24 cellular contexts compared by ENCODE assay signal in genomic region chr2:191936882-191937405, GRCh38.
DNase-seq lines count a peak whose midpoint lies in the region; ATAC-seq, FAIRE-seq and TF ChIP-seq lines count a peak whose summit lies in the region.
"Had no signal": no experiment of that assay in that cellular context is flagged by ENCODE, and none has a peak within 500 bp of the region (broad histone marks: within the 10 kb centered on the region; RNA-seq: fewer than 3 reads in every experiment).

No MANE protein-coding gene starts in this region.

- intact Hi-C loops in lower lobe of right lung (cut with DNase I) = no loop called here

- no peaks in the 10 kb centered on the region for H3K4me1 ChIP-seq in lower lobe of right lung
- H3K4me1 ChIP-seq: Caco-2 had no signal

- peaks cover 23% of the 10 kb centered on the region for H3K27me3 Mint-ChIP-seq in activated T-cell treated with anti-CD3 and anti-CD28 coated beads, Interleukin-2, amount 50 U/mL, for 24 hours

- DNase-seq in NCI-H2029 treated with DMSO at 0.1 percent for 48 hours (lab: John Stamatoyannopoulos, UW) = peak; percentile 14
- DNase-seq in NCI-H2029 (lab: John Stamatoyannopoulos, UW) = no peak
- DNase-seq in NCI-H69 (lab: John Stamatoyannopoulos, UW) = peak; percentile 33
- DNase-seq in bronchial epithelial cell (ENCODE audit: low read depth) = peak; percentile 25
- no peak for DNase-seq in lower lobe of right lung
- no peak for DNase-seq in activated T-cell treated with anti-CD3 and anti-CD28 coated beads, Interleukin-2, amount 50 U/mL, for 48 hours
- no peak for DNase-seq in retina
- no peak for DNase-seq in activated T-cell treated with anti-CD3 and anti-CD28 coated beads, Interleukin-2, amount 50 U/mL, for 24 hours
- DNase-seq: 8988T; Caco-2; CD4-positive, alpha-beta memory T cell; DND-41; GOT3; KBM-7; NCI-H1092; NCI-H1436; NCI-H2227 treated with DMSO at 0.1 percent for 48 hours; NCI-H510A treated with DMSO at 0.1 percent for 48 hours; NK-92 treated with Interleukin-12 subunit alpha and Interleukin-12 subunit beta, amount 100 ng/mL, for 24 hours had no signal

- TF ChIP-seq CTCF in bronchial epithelial cell (IDR thresholded peaks at IDR 0.05; ENCODE audit: insufficient read depth, low read length, severe bottlenecking) = no peak
- no peak for TF ChIP-seq CTCF in lower lobe of right lung (IDR thresholded peaks at IDR 0.05)

- no peaks in the 10 kb centered on the region for H3K36me3 ChIP-seq in bronchial epithelial cell (ENCODE audit: control insufficient read depth, insufficient read depth, low read length)
- H3K36me3 ChIP-seq in lower lobe of right lung = no peaks in the 10 kb centered on the region
- H3K36me3 ChIP-seq: BLaER1 treated with 17β-estradiol and CSF1 and Interleukin-3, amounts not matched to agents 10 nM and 100 nM had no signal

- H3K9me3 ChIP-seq in lower lobe of right lung = no peaks in the 10 kb centered on the region
- H3K9me3 ChIP-seq: BLaER1 treated with 17β-estradiol and CSF1 and Interleukin-3, amounts not matched to agents 10 nM and 100 nM; Caco-2 had no signal

- H3K27ac ChIP-seq in lower lobe of right lung = no peak overlapping the region
- H3K27ac ChIP-seq: BLaER1 treated with 17β-estradiol and CSF1 and Interleukin-3, amounts not matched to agents 10 nM and 100 nM had no signal

- H3K9me3 Mint-ChIP-seq in activated T-cell treated with anti-CD3 and anti-CD28 coated beads, Interleukin-2, amount 50 U/mL, for 24 hours = no peaks in the 10 kb centered on the region
- H3K9me3 Mint-ChIP-seq: CD4-positive, alpha-beta memory T cell had no signal

- H3K27me3 ChIP-seq in bronchial epithelial cell (ENCODE audit: control insufficient read depth, insufficient read depth, low read length) = no peaks in the 10 kb centered on the region
- no peaks in the 10 kb centered on the region for H3K27me3 ChIP-seq in lower lobe of right lung (ENCODE audit: low read depth)
- H3K27me3 ChIP-seq: BLaER1 treated with 17β-estradiol and CSF1 and Interleukin-3, amounts not matched to agents 10 nM and 100 nM had no signal

- FAIRE-seq in bronchial epithelial cell (lab: Jason Lieb, UNC) = no peak
- FAIRE-seq: GM12892 had no signal

- no peaks in the 10 kb centered on the region for H3K36me3 Mint-ChIP-seq in activated T-cell treated with anti-CD3 and anti-CD28 coated beads, Interleukin-2, amount 50 U/mL, for 24 hours (ENCODE audit: low read depth)
- H3K36me3 Mint-ChIP-seq: CD4-positive, alpha-beta memory T cell had no signal

- no peak overlapping the region for H3K27ac Mint-ChIP-seq in activated T-cell treated with anti-CD3 and anti-CD28 coated beads, Interleukin-2, amount 50 U/mL, for 24 hours
- H3K27ac Mint-ChIP-seq: CD4-positive, alpha-beta memory T cell had no signal

- H3K4me1 Mint-ChIP-seq in activated T-cell treated with anti-CD3 and anti-CD28 coated beads, Interleukin-2, amount 50 U/mL, for 24 hours (ENCODE audit: low read depth) = peaks cover 3% of the 10 kb centered on the region
- H3K4me1 Mint-ChIP-seq: CD4-positive, alpha-beta memory T cell had no signal

- H3K4me3 Mint-ChIP-seq in activated T-cell treated with anti-CD3 and anti-CD28 coated beads, Interleukin-2, amount 50 U/mL, for 24 hours = no peak overlapping the region
- H3K4me3 Mint-ChIP-seq: CD4-positive, alpha-beta memory T cell had no signal

- H3K4me3 ChIP-seq in bronchial epithelial cell (ENCODE audit: low read depth, low read length) (no peak overlapping the region), lower lobe of right lung (no peak overlapping the region)
- H3K4me3 ChIP-seq: BLaER1 treated with 17β-estradiol and CSF1 and Interleukin-3, amounts not matched to agents 10 nM and 100 nM had no signal

- ATAC-seq in lower lobe of right lung = peak; percentile 56 to 65
- ATAC-seq: HCT116, Panc1, SK-N-SH treated with all-trans-retinoic acid at 6 μM for 48 hours had no signal

Comparison
In these comparisons a context has a peak if more than half of its experiments do, and no peak if none do; other contexts are left out.
1. DNase-seq: peak in NCI-H2029 treated with DMSO at 0.1 percent for 48 hours (single experiment), NCI-H69 (single experiment) and bronchial epithelial cell (single experiment); none in NCI-H2029 (single experiment), lower lobe of right lung (single experiment), activated T-cell treated with anti-CD3 and anti-CD28 coated beads, Interleukin-2, amount 50 U/mL, for 48 hours (0 of 2), retina (single experiment) and activated T-cell treated with anti-CD3 and anti-CD28 coated beads, Interleukin-2, amount 50 U/mL, for 24 hours (single experiment).